27 cellular contexts compared by ENCODE assay signal in the genomic region with DNA sequence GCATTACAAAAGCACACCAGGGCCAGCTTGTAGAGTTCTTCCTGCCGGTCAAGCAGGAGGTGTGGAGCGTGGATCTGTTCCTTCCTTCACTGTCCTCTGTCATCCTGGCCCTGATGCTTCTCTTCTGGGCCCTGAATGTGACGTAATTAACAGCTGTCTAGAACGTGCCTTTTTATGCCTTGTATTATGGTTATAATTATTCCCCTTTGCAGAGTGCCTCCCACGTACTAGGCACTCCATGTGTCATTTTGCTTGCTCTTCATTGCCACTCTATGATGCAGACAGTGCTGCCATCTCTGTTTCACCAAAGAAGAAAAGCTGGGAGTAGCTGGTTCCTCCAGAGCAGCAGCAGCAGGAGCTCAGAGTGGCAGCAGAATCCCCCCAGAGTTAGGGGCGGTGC.
"Had no signal": no experiment of that assay in that cellular context is flagged by ENCODE, and none has a peak within 500 bp of the region (broad histone marks: within the 10 kb centered on the region; RNA-seq: fewer than 3 reads in every experiment).

No MANE protein-coding gene starts in this region.

- H3K36me3 ChIP-seq: gastroesophageal sphincter, ovary, prostate gland, suprapubic skin, tibial artery, upper lobe of right lung had no signal

- H3K4me1 ChIP-seq: gastroesophageal sphincter, prostate gland, suprapubic skin, tibial artery, upper lobe of right lung had no signal

- DNase-seq: activated CD4-positive, alpha-beta T cell treated with anti-CD3 and anti-CD28 coated beads for 4 hours; activated CD4-positive, alpha-beta T cell treated with anti-CD3 and anti-CD28 coated beads, Interleukin-2, amount 50 U/mL, for 48 hours; activated CD8-positive, alpha-beta memory T cell treated with anti-CD3 and anti-CD28 coated beads for 24 hours; activated effector memory CD4-positive, alpha-beta T cell treated with Interleukin-2 at 50 U/mL for 16 hours; activated naive CD4-positive, alpha-beta T cell treated with Interleukin-2 at 50 U/mL for 16 hours; effector memory CD4-positive, alpha-beta T cell; erythroblast; hippocampal formation; left cardiac atrium; nephron progenitor cell; ovary; retina; stimulated activated CD4-positive, alpha-beta T cell treated with anti-CD3 and anti-CD28 coated beads, Interleukin-15, amount 100 ng/mL, for 24 hours; stimulated activated CD4-positive, alpha-beta T cell treated with anti-CD3 and anti-CD28 coated beads, Interleukin-2, amount 100 ng/mL, for 24 hours; stimulated activated naive CD4-positive, alpha-beta T cell; T-helper 9 cell; tibial artery; upper lobe of right lung had no signal

- H3K4me1 Mint-ChIP-seq: memory B cell had no signal

- H3K4me3 Mint-ChIP-seq: activated naive CD8-positive, alpha-beta T cell; memory B cell; nephron progenitor cell; T-helper 1 cell treated with Interleukin-12 subunit alpha and Interleukin-12 subunit beta and Interleukin-4 antibody, amounts not matched to agents 30 μg/mL and 1 μg/mL, for 36 hours had no signal

- H3K9me3 Mint-ChIP-seq: memory B cell; T-helper 1 cell treated with Interleukin-12 subunit alpha and Interleukin-12 subunit beta and Interleukin-4 antibody, amounts not matched to agents 30 μg/mL and 1 μg/mL, for 36 hours had no signal

- H3K9me3 ChIP-seq: gastroesophageal sphincter, ovary, prostate gland, suprapubic skin, tibial artery, upper lobe of right lung had no signal

- H3K27ac Mint-ChIP-seq: activated naive CD8-positive, alpha-beta T cell; memory B cell; nephron progenitor cell; T-helper 1 cell treated with Interleukin-12 subunit alpha and Interleukin-12 subunit beta and Interleukin-4 antibody, amounts not matched to agents 30 μg/mL and 1 μg/mL, for 36 hours had no signal

- H3K27me3 ChIP-seq: dorsolateral prefrontal cortex, gastroesophageal sphincter, ovary, suprapubic skin, tibial artery, upper lobe of right lung had no signal

- H3K36me3 Mint-ChIP-seq: activated naive CD8-positive, alpha-beta T cell; memory B cell had no signal

- H3K27ac ChIP-seq: coronary artery, gastroesophageal sphincter, ovary, prostate gland, suprapubic skin, tibial artery, upper lobe of right lung, VCaP had no signal

- H3K4me3 ChIP-seq: coronary artery, dorsolateral prefrontal cortex, gastroesophageal sphincter, ovary, prostate gland, suprapubic skin, tibial artery, upper lobe of right lung had no signal

- ATAC-seq: gastroesophageal sphincter, left cardiac atrium, upper lobe of right lung had no signal
